In the genomic region with DNA sequence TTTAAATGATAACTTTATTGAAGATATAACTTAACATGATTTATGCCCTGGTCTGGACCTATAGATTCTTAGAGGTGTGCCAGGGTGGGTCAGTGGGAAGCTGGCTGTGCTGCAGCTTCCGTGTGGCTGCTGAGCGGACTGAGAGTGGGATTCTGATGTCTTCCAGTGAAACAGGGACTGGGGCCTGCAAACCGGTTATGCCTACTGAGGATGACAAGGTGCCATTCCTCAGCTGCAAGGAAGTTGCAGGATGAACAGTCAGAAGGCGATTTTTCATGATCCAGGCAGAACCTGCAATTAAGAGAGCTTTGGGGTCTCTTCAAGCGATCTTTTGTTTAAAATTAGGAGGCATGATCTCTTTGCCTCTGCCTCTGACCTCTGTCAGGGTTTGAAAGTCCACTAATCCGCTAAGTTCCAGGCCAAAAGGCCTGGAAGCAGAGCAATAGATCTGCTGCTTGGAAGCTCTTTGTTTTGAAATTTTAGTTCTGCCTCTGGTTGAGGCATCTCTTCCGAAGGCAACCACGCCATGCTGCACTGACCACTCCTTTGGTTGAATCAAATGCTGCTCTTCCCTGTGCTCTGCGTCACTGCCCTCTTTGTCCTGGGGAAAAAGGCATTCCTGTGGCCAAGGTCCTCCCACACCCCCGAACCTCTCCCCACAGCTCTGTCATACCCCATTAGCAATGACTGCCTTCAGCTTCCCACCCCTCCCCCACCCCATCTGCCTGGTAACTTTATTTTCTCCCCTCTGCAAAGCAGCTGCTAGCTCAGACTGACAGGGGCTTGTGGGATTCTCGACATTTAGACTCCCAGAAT, we compare ENCODE assay signal across 8 cellular contexts. TPM values are rescaled to one million over a fixed set of nuclear protein-coding genes. Genes with fewer than 3 reads are reported as not detected.
DNase-seq lines count a peak whose midpoint lies in the region; ATAC-seq and TF ChIP-seq lines count a peak whose summit lies in the region.

No MANE protein-coding gene starts in this region.

- no peak overlapping the region; the same call in 1 of the 2 replicates for H3K4ac ChIP-seq in IMR-90 (ENCODE audit: low read depth, low read length)

- H3K4me2 ChIP-seq in IMR-90 (ENCODE audit: low read depth, low read length): no peak overlapping the region; the same call in 1 of the 2 replicates

- H3K14ac ChIP-seq in IMR-90 (replicated peaks; ENCODE audit: low read depth, low read length): 0 out of 2 replicates have a peak overlapping the region, but pooled peaks have one; percentile 9

- no peak for ATAC-seq in IMR-90 (ENCODE audit: low read depth)

- TF ChIP-seq POLR2A in IMR-90 (IDR thresholded peaks at IDR 0.05; ENCODE audit: low read depth, low read length): no peak

- H3K9me3 Mint-ChIP-seq in activated naive CD8-positive, alpha-beta T cell treated with anti-CD3 and anti-CD28 coated beads for 36 hours: peaks cover 5% of the 10 kb centered on the region

- H3K36me3 ChIP-seq in IMR-90 (ENCODE audit: control insufficient read depth, insufficient read depth, low read length) (no peaks in the 10 kb centered on the region), mesodermal cell (ENCODE audit: control insufficient read depth, insufficient read depth, low read length) (no peaks in the 10 kb centered on the region)

- peaks cover 39% of the 10 kb centered on the region for H3K4me1 Mint-ChIP-seq in activated naive CD8-positive, alpha-beta T cell treated with anti-CD3 and anti-CD28 coated beads for 36 hours

- H3K27me3 ChIP-seq in IMR-90 (ENCODE audit: control insufficient read depth, insufficient read depth, low read length): no peaks in the 10 kb centered on the region

- H2BK15ac ChIP-seq in IMR-90 (ENCODE audit: low read depth, low read length): no peak overlapping the region

- H3K79me1 ChIP-seq in IMR-90 (ENCODE audit: low read depth in 1 of 2, low read length in 2 of 2): peaks cover 3 to 16% of the 10 kb centered on the region in 2 experiments; a peak in 3 of 4 replicates

- no peak overlapping the region for H3K4me3 Mint-ChIP-seq in activated naive CD8-positive, alpha-beta T cell treated with anti-CD3 and anti-CD28 coated beads for 36 hours

- no peaks in the 10 kb centered on the region for H4K20me1 ChIP-seq in IMR-90 (ENCODE audit: insufficient read depth, low read length)

- in situ Hi-C loops in IMR-90 (cut with MboI; ENCODE audit: low sequenced_read_pairs): no loop called here

- 0 out of 2 replicates have a peak, but pooled peaks cover 2% of the 10 kb centered on the region for H3K4me1 ChIP-seq in IMR-90 (ENCODE audit: control insufficient read depth, insufficient read depth, low read length)
- peaks cover 29% of the 10 kb centered on the region for H3K4me1 ChIP-seq in mesodermal cell (ENCODE audit: control insufficient read depth, insufficient read depth, low read length, poor library complexity, severe bottlenecking)

- peaks cover 11% of the 10 kb centered on the region for H3K9me1 ChIP-seq in IMR-90 (ENCODE audit: insufficient read depth, low read length)

- dilution Hi-C loops in IMR-90 (cut with HindIII; ENCODE audit: low sequenced_read_pairs, unreplicated experiment): no loop called here

- DNase-seq in COLO668 (lab: John Stamatoyannopoulos, UW; ENCODE audit: unreplicated experiment) (peak; percentile 72), IMR-90 (peak; percentile 83), superior temporal gyrus (ENCODE audit: extremely low spot score) (no peak), MV-4-11 (lab: John Stamatoyannopoulos, UW) (no peak), KG1 (lab: John Stamatoyannopoulos, UW) (no peak), medulla oblongata (ENCODE audit: extremely low spot score) (no peak)
- no peak for DNase-seq in activated naive CD8-positive, alpha-beta T cell treated with anti-CD3 and anti-CD28 coated beads for 36 hours

- intact Hi-C loops in IMR-90 (cut with micrococcal nuclease): no loop called here

- no peak overlapping the region for H4K5ac ChIP-seq in IMR-90 (ENCODE audit: low read depth, low read length)

- no peak overlapping the region for H2BK5ac ChIP-seq in IMR-90 (ENCODE audit: low read depth, low read length, poor library complexity, severe bottlenecking)

- peak overlapping the region; percentile 40 for H3K23ac ChIP-seq in IMR-90 (ENCODE audit: low read depth, low read length)

- H4K91ac ChIP-seq in IMR-90 (ENCODE audit: insufficient read depth, low read depth, low read length): 0 out of 2 replicates have a peak overlapping the region, but pooled peaks have one; percentile 38

- no peak overlapping the region for H3K9ac ChIP-seq in IMR-90 (ENCODE audit: low read depth, low read length)

- no peaks in the 10 kb centered on the region for H3K9me3 ChIP-seq in IMR-90 (ENCODE audit: control insufficient read depth, insufficient read depth, low read length)
- H3K9me3 ChIP-seq in mesodermal cell (ENCODE audit: control insufficient read depth, low read length): no peaks in the 10 kb centered on the region

- H2AK9ac ChIP-seq in IMR-90 (replicated peaks; ENCODE audit: low read depth, low read length, poor library complexity): peak overlapping the region; percentile 52

- CTCF ChIA-PET in IMR-90 (lab: Yijun Ruan, JAX): interaction anchor here (1.1 to 1.3 kb wide), 2 partner anchors 10 to 18 kb away, joined by 3 to 4 read pairs; no protein-coding TSS in a partner anchor

- peak overlapping the region; percentile 13; the same call in 1 of the 2 replicates for H2BK120ac ChIP-seq in IMR-90 (ENCODE audit: low read depth, low read length)

- peak overlapping the region in 1 of 2 experiments; percentile 44; a peak in 1 of 4 replicates for H4K8ac ChIP-seq in IMR-90 (ENCODE audit: low read depth in 2 of 2, low read length in 2 of 2)

- BruUV-seq in IMR-90 (replicated peaks; lab: Mats Ljungman, UMichigan): no TSS peak

- H3K18ac ChIP-seq in IMR-90 (ENCODE audit: low read depth, low read length): no peak overlapping the region

- H3K36me3 Mint-ChIP-seq in activated naive CD8-positive, alpha-beta T cell treated with anti-CD3 and anti-CD28 coated beads for 36 hours: peaks cover 2% of the 10 kb centered on the region

- H3K27me3 Mint-ChIP-seq in activated naive CD8-positive, alpha-beta T cell treated with anti-CD3 and anti-CD28 coated beads for 36 hours: no peaks in the 10 kb centered on the region

- H3K4me3 ChIP-seq in IMR-90 (ENCODE audit: insufficient read depth, low read depth, low read length) (no peak overlapping the region), mesodermal cell (ENCODE audit: extremely low read depth, insufficient read depth, low read length, poor library complexity, severe bottlenecking) (no peak overlapping the region)

- peak overlapping the region; percentile 62 for H3K27ac Mint-ChIP-seq in activated naive CD8-positive, alpha-beta T cell treated with anti-CD3 and anti-CD28 coated beads for 36 hours

- TF ChIP-seq RAD21 in IMR-90 (IDR thresholded peaks at IDR 0.05; ENCODE audit: low read length): no peak

- peak overlapping the region; percentile 72; the same call in 1 of the 2 replicates for H2AK5ac ChIP-seq in IMR-90 (ENCODE audit: low read depth, low read length)

- TF ChIP-seq CTCF in IMR-90 (conservative IDR thresholded peaks at IDR 0.05; ENCODE audit: low read depth, low read length): no peak

- H3K27ac ChIP-seq in IMR-90 (ENCODE audit: insufficient read depth, low read length) (no peak overlapping the region), mesodermal cell (ENCODE audit: low read depth, low read length, severe bottlenecking) (peak overlapping the region; percentile 87)

- H2AFZ ChIP-seq in IMR-90 (replicated peaks; ENCODE audit: low read length, poor library complexity): peak overlapping the region; percentile 74

- H2BK20ac ChIP-seq in IMR-90 (ENCODE audit: low read depth, low read length): 0 out of 2 replicates have a peak overlapping the region, but pooled peaks have one; percentile 26

- WGBS in IMR-90 (ENCODE audit: extremely low coverage in 2 of 2, insufficient read length in 1 of 2), 2 experiments: 63% methylated on average over 9 of the region's 11 CpGs; no CpG with 5 or more reads in 1 of the 2 experiments
- 49 to 51% methylated on average over 10 to 11 of the region's 11 CpGs for WGBS in mesodermal cell (ENCODE audit: insufficient coverage in 2 of 2), 2 experiments

- POLR2A ChIA-PET in IMR-90 (lab: Charles Lee; ENCODE audit: unreplicated experiment): no interaction called here

- 0 out of 2 replicates have a peak overlapping the region, but pooled peaks have one; percentile 11 for H3K56ac ChIP-seq in IMR-90 (ENCODE audit: extremely low read depth, insufficient read depth, low read length)

TF ChIP-seq in IMR-90, 13 proteins besides CTCF, POLR2A, EP300 and RAD21 (continues in another document):
- no peak for TF ChIP-seq FOS (IDR thresholded peaks at IDR 0.05; ENCODE audit: low read depth, low read length)
- TF ChIP-seq MXI1 (IDR thresholded peaks at IDR 0.05; ENCODE audit: borderline replicate concordance, low read depth, low read length): no peak
- no peak for TF ChIP-seq NFE2L2 (IDR thresholded peaks at IDR 0.05; ENCODE audit: low read depth, low read length)
- TF ChIP-seq MAZ (IDR thresholded peaks at IDR 0.05; ENCODE audit: borderline replicate concordance, low read depth, low read length): no peak
- TF ChIP-seq BHLHE40 (IDR thresholded peaks at IDR 0.05; ENCODE audit: low read depth, low read length): no peak

RNA-seq across cellular contexts. Expression of gene TMEM169, which starts 2.0 kb away (rescaled TPM):
- 0.54 and 0.83 TPM in 2 replicates for total RNA-seq in IMR-90 (2012; rRNA removed)
- 0.15 and 0.17 TPM in 2 replicates for polyA plus RNA-seq in IMR-90 (2012; rRNA removed)
- polyA plus RNA-seq in IMR-90 (2012; cell fraction: cytosol; rRNA removed): 0.05 and 0.13 TPM in 2 replicates
- polyA plus RNA-seq in IMR-90 (2012; cell fraction: nucleus; rRNA removed; ENCODE audit: low replicate concordance): 0.18 and 0.20 TPM in 2 replicates
- total RNA-seq in activated naive CD8-positive, alpha-beta T cell treated with anti-CD3 and anti-CD28 coated beads for 36 hours: under 1 TPM; 0.40 to 0.41 TPM
- 8.5 TPM for polyA plus RNA-seq in mesodermal cell (2013, experiment 1 of 2)
- polyA plus RNA-seq in mesodermal cell (2013, experiment 2 of 2): 9.6 TPM

RNA-seq across cellular contexts. Expression of gene PECR, which starts 2.1 kb away (rescaled TPM):
- 13.3 and 17.7 TPM in 2 replicates for total RNA-seq in IMR-90 (2012; rRNA removed)
- polyA plus RNA-seq in IMR-90 (2012; rRNA removed): 11.4 and 12.8 TPM in 2 replicates
- 2.6 and 5.5 TPM in 2 replicates for polyA plus RNA-seq in IMR-90 (2012; cell fraction: cytosol; rRNA removed)
- 2.3 and 5.3 TPM in 2 replicates for polyA plus RNA-seq in IMR-90 (2012; cell fraction: nucleus; rRNA removed; ENCODE audit: low replicate concordance)
- 10 to 100 TPM; 15.3 to 16.2 TPM for total RNA-seq in activated naive CD8-positive, alpha-beta T cell treated with anti-CD3 and anti-CD28 coated beads for 36 hours
- polyA plus RNA-seq in mesodermal cell (2013, experiment 1 of 2): 8.6 TPM
- 10.9 TPM for polyA plus RNA-seq in mesodermal cell (2013, experiment 2 of 2)

RNA-seq across cellular contexts. Expression of gene XRCC5, which starts 25.5 kb away (rescaled TPM):
- 352 and 509 TPM in 2 replicates for total RNA-seq in IMR-90 (2012; rRNA removed)
- 144 and 156 TPM in 2 replicates for polyA plus RNA-seq in IMR-90 (2012; rRNA removed)
- 103 and 426 TPM in 2 replicates for polyA plus RNA-seq in IMR-90 (2012; cell fraction: cytosol; rRNA removed)
- 65.1 and 146 TPM in 2 replicates for polyA plus RNA-seq in IMR-90 (2012; cell fraction: nucleus; rRNA removed; ENCODE audit: low replicate concordance)
- total RNA-seq in activated naive CD8-positive, alpha-beta T cell treated with anti-CD3 and anti-CD28 coated beads for 36 hours: 100 to 1,000 TPM; 585 to 614 TPM
- polyA plus RNA-seq in mesodermal cell (2013, experiment 1 of 2): 312 TPM
- polyA plus RNA-seq in mesodermal cell (2013, experiment 2 of 2): 324 TPM

Comparison
In these comparisons a context has a peak if more than half of its experiments do, and no peak if none do; other contexts are left out.
1. DNase-seq: peak in COLO668 (single experiment) and IMR-90 (single experiment); none in activated naive CD8-positive, alpha-beta T cell treated with anti-CD3 and anti-CD28 coated beads for 36 hours (single experiment), superior temporal gyrus (single experiment), MV-4-11 (single experiment), KG1 (single experiment) and medulla oblongata (single experiment).